Comparison of ENCODE assay signal across 8 cellular contexts in genomic region chr10:102120142-102120986, GRCh38. TPM values are rescaled to one million over a fixed set of nuclear protein-coding genes. Genes with fewer than 3 reads are reported as not detected.
DNase-seq lines count a peak whose midpoint lies in the region; ATAC-seq, FAIRE-seq and TF ChIP-seq lines count a peak whose summit lies in the region.

Gene LDB1 (minus strand): TSS chr10:102120368. CDS start chr10:102120110, 258 bp downstream.

- H3K4me1 ChIP-seq in cardiac muscle cell (ENCODE audit: low read depth) (peaks cover 44% of the 10 kb centered on the region), pancreas (peaks cover 17 to 37% (median 30%) of the 10 kb centered on the region in 3 donors)

- DNase-seq in ELF-1 (ENCODE audit: low read depth, low spot score) (peak; percentile 92), H54 (ENCODE audit: insufficient read length, low spot score) (no peak), M059J (ENCODE audit: low read depth) (peak; percentile 71), SW480 (ENCODE audit: low spot score) (peak; percentile 78), cardiac muscle cell (ENCODE audit: low read depth in 1 of 2, low spot score in 1 of 2) (peak; percentile 89 to 92), pancreas (peak; percentile 77 to 89 (median 78)), ureter (ENCODE audit: low spot score) (peak; percentile 86)

- H3K27me3 ChIP-seq in cardiac muscle cell (no peaks in the 10 kb centered on the region), pancreas (no peaks in the 10 kb centered on the region)

- peak; percentile 80 for TF ChIP-seq POLR2A in H54 (IDR thresholded peaks at IDR 0.05; ENCODE audit: low read depth, low read length)

- no peak for FAIRE-seq in H54 (lab: Jason Lieb, UNC)
- no peak for FAIRE-seq in pancreas (lab: Jason Lieb, UNC)

- ATAC-seq in pancreas: peak; percentile 74 to 85 (median 76)

- no peaks in the 10 kb centered on the region for H3K9me3 ChIP-seq in cardiac muscle cell (ENCODE audit: low read depth)
- no peaks in the 10 kb centered on the region for H3K9me3 ChIP-seq in pancreas

- intact Hi-C loops in pancreas (cut with DNase I): no loop called here

- H3K27ac ChIP-seq in adipose tissue (ENCODE audit: low read depth, low read length) (peak within 1 kb of the TSS; percentile 76), cardiac muscle cell (peak within 1 kb of the TSS; percentile 97), pancreas (peak within 1 kb of the TSS; percentile 72 to 86 (median 80))

- WGBS in adipose tissue, 3 donors: 0 to 1% (median 0%) methylated on average over 68 to 104 of the region's 104 CpGs
- WGBS in pancreas, 2 donors: 1% methylated on average over 75 to 104 of the region's 104 CpGs

- H3K4me3 ChIP-seq in cardiac muscle cell (peak within 1 kb of the TSS; percentile 73), pancreas (peak within 1 kb of the TSS; percentile 69 to 82 (median 74))

- H3K36me3 ChIP-seq in cardiac muscle cell (no peaks in the 10 kb centered on the region), pancreas (no peaks in the 10 kb centered on the region)

- TF ChIP-seq CTCF in cardiac muscle cell (IDR thresholded peaks at IDR 0.05; ENCODE audit: low read depth, low read length) (no peak), pancreas (IDR thresholded peaks at IDR 0.05) (no peak)

RNA-seq across cellular contexts. Expression of gene LDB1, which starts in this region (rescaled TPM):
- 19.2 and 25.0 TPM in 2 replicates for total RNA-seq in M059J (2014; rRNA removed; shearing (Covaris generic))
- polyA plus RNA-seq in adipose tissue (10 to 100 TPM; 15.3 to 23.6 (median 19.8) TPM), cardiac muscle cell (42.2 and 44.3 TPM in 2 replicates), pancreas (10 to 100 TPM; 20.1 to 26.2 TPM)
- total RNA-seq in cardiac muscle cell (109 and 112 TPM in 2 replicates), pancreas (10 to 100 TPM; 12.5 to 32.1 (median 16.5) TPM), ureter (82.4 TPM)
